10 cellular contexts compared by ENCODE assay signal in genomic region chr1:117058810-117059209, GRCh38. TPM values are rescaled to one million over a fixed set of nuclear protein-coding genes. Genes with fewer than 3 reads are reported as not detected.
A peak's percentile ranks its signal among the peaks of the same experiment; 100 is the strongest.
DNase-seq lines count a peak whose midpoint lies in the region; FAIRE-seq and TF ChIP-seq lines count a peak whose summit lies in the region.
"Had no signal": no experiment of that assay in that cellular context is flagged by ENCODE, and none has a peak within 500 bp of the region (broad histone marks: within the 10 kb centered on the region; RNA-seq: fewer than 3 reads in every experiment).

No MANE protein-coding gene starts in this region.

- H3K27ac ChIP-seq in CD4-positive, alpha-beta memory T cell (ENCODE audit: low read depth, low read length), result peak overlapping the region; percentile 75
- no peak overlapping the region for H3K27ac ChIP-seq in astrocyte (ENCODE audit: low read depth, low read length)

- H3K4me3 ChIP-seq in CD4-positive, alpha-beta memory T cell (ENCODE audit: low read length in 2 of 2), result peak overlapping the region; percentile 77 to 85
- peak overlapping the region; percentile 86 for H3K4me3 ChIP-seq in astrocyte (ENCODE audit: insufficient read depth, low read depth, low read length)

- intact Hi-C loops in CD4-positive, alpha-beta memory T cell (cut with micrococcal nuclease), result loop anchor here (1.0 to 5.0 kb wide), 3 partner anchors 127 to 922 kb away; no protein-coding TSS in a partner anchor

- no peaks in the 10 kb centered on the region for H3K27me3 Mint-ChIP-seq in CD4-positive, alpha-beta memory T cell
- H3K27me3 Mint-ChIP-seq in astrocyte (ENCODE audit: low read depth, unreplicated experiment), result no peaks in the 10 kb centered on the region
- no peaks in the 10 kb centered on the region for H3K27me3 Mint-ChIP-seq in mesothelial cell of epicardium (ENCODE audit: low read depth)

- CTCF ChIA-PET in CD4-positive, alpha-beta memory T cell (lab: Charles Lee; ENCODE audit: partially characterized antibody), result interaction anchor here (1.1 to 12.8 kb wide), 8 partner anchors 10 to 484 kb away, joined by 3 to 160 read pairs (median 8); no protein-coding TSS in a partner anchor

- peaks cover 23 to 42% (median 28%) of the 10 kb centered on the region in 4 donors for H3K4me1 Mint-ChIP-seq in CD4-positive, alpha-beta memory T cell
- H3K4me1 Mint-ChIP-seq in astrocyte (ENCODE audit: low read depth, unreplicated experiment) (peaks cover 18% of the 10 kb centered on the region), mesothelial cell of epicardium (peaks cover 20% of the 10 kb centered on the region)

- H4K20me1 ChIP-seq in astrocyte (ENCODE audit: insufficient read depth, low read length), result no peaks in the 10 kb centered on the region

- no peaks in the 10 kb centered on the region for H3K27me3 ChIP-seq in CD4-positive, alpha-beta memory T cell (ENCODE audit: insufficient read depth, low read length)
- no peaks in the 10 kb centered on the region for H3K27me3 ChIP-seq in astrocyte (ENCODE audit: insufficient read depth, low read length)
- H3K27me3 ChIP-seq: gastrocnemius medialis had no signal

- peak overlapping the region; percentile 79 for H3K9ac ChIP-seq in astrocyte (ENCODE audit: low read length)

- H2AFZ ChIP-seq in astrocyte (ENCODE audit: low read depth, low read length), result no peak overlapping the region

- peaks cover 8% of the 10 kb centered on the region for H3K79me2 ChIP-seq in astrocyte (ENCODE audit: insufficient read depth, low read length)

- no peaks in the 10 kb centered on the region for H3K36me3 ChIP-seq in CD4-positive, alpha-beta memory T cell (ENCODE audit: insufficient read depth, low read length)
- no peaks in the 10 kb centered on the region for H3K36me3 ChIP-seq in astrocyte (ENCODE audit: insufficient read depth, low read length)
- H3K36me3 ChIP-seq: gastrocnemius medialis had no signal

- no peak overlapping the region for H3K27ac Mint-ChIP-seq in CD4-positive, alpha-beta memory T cell
- H3K27ac Mint-ChIP-seq in astrocyte (ENCODE audit: unreplicated experiment) (no peak overlapping the region), mesothelial cell of epicardium (peak overlapping the region; percentile 9)

- in situ Hi-C loops in KBM-7 (cut with MboI; ENCODE audit: low pct_unique_long_range_greater_than_20kb, low sequenced_read_pairs), result no loop called here

- TF ChIP-seq POLR2A in GM12891 (IDR thresholded peaks at IDR 0.05; ENCODE audit: low read depth, low read length), result no peak

- POLR2A ChIA-PET in CD4-positive, alpha-beta memory T cell (lab: Charles Lee; ENCODE audit: partially characterized antibody), result interaction anchor here (0.6 to 5.7 kb wide), 9 partner anchors 13 to 543 kb away, joined by 3 to 58 read pairs (median 7); partner anchors contain the start of gene CD101

- H3K36me3 Mint-ChIP-seq in CD4-positive, alpha-beta memory T cell, result peaks cover 8 to 11% of the 10 kb centered on the region in 2 donors
- H3K36me3 Mint-ChIP-seq in astrocyte (ENCODE audit: low read depth, unreplicated experiment) (no peaks in the 10 kb centered on the region), mesothelial cell of epicardium (no peaks in the 10 kb centered on the region)

- no peaks in the 10 kb centered on the region for H3K9me3 ChIP-seq in CD4-positive, alpha-beta memory T cell (ENCODE audit: control insufficient read depth in 1 of 2, low read length in 2 of 2)
- H3K9me3 ChIP-seq in astrocyte (ENCODE audit: insufficient read depth, low read depth, low read length), result no peaks in the 10 kb centered on the region
- H3K9me3 ChIP-seq: gastrocnemius medialis had no signal

- TF ChIP-seq CTCF in astrocyte (IDR thresholded peaks at IDR 0.05; ENCODE audit: insufficient read depth, low read depth, low read length), result no peak
- TF ChIP-seq CTCF in mesothelial cell of epicardium (IDR thresholded peaks at IDR 0.05; ENCODE audit: unreplicated experiment), result no peak

- peak in 1 of 5 donors; percentile 3 for DNase-seq in CD4-positive, alpha-beta memory T cell
- DNase-seq in KBM-7 (peak; percentile 17), astrocyte (ENCODE audit: low read depth) (no peak), mesothelial cell of epicardium (ENCODE audit: low spot score in 2 of 2, unreplicated experiment in 2 of 2) (no peak), GM12891 (ENCODE audit: insufficient read length, low spot score) (no peak)
- DNase-seq in effector CD4-positive, alpha-beta T cell, result no peak
- DNase-seq in activated CD4-positive, alpha-beta T cell treated with anti-CD3 and anti-CD28 coated beads, Interleukin-2, amount 50 U/mL, for 4 hours, result no peak
- no peak for DNase-seq in stimulated activated CD4-positive, alpha-beta T cell treated with anti-CD3 and anti-CD28 coated beads, Interleukin-4, amount 100 ng/mL, for 1 hour
- DNase-seq: occipital lobe had no signal

- peak overlapping the region; percentile 96 for H3K4me2 ChIP-seq in astrocyte (ENCODE audit: low read length)

- FAIRE-seq in astrocyte (lab: Jason Lieb, UNC) (no peak), GM12891 (lab: Jason Lieb, UNC) (no peak)

- no peaks in the 10 kb centered on the region for H3K9me3 Mint-ChIP-seq in CD4-positive, alpha-beta memory T cell
- H3K9me3 Mint-ChIP-seq in astrocyte (ENCODE audit: unreplicated experiment) (no peaks in the 10 kb centered on the region), mesothelial cell of epicardium (no peaks in the 10 kb centered on the region)

- peak overlapping the region in 1 of 8 donors; percentile 33 for H3K4me3 Mint-ChIP-seq in CD4-positive, alpha-beta memory T cell
- peak overlapping the region; percentile 42 for H3K4me3 Mint-ChIP-seq in astrocyte (ENCODE audit: unreplicated experiment)
- no peak overlapping the region for H3K4me3 Mint-ChIP-seq in mesothelial cell of epicardium

- peaks cover 40% of the 10 kb centered on the region for H3K4me1 ChIP-seq in CD4-positive, alpha-beta memory T cell (ENCODE audit: insufficient read depth, low read length)
- H3K4me1 ChIP-seq in astrocyte (ENCODE audit: insufficient read depth, low read length), result peaks cover 20% of the 10 kb centered on the region

TF ChIP-seq in GM12891, 5 proteins besides CTCF, POLR2A, EP300 and RAD21:
- no peak for TF ChIP-seq POLR2AphosphoS5 (IDR thresholded peaks at IDR 0.05; ENCODE audit: low read depth, low read length)
- TF ChIP-seq SPI1 (IDR thresholded peaks at IDR 0.05; ENCODE audit: low read depth, low read length), result no peak
- TF ChIP-seq TAF1 (IDR thresholded peaks at IDR 0.05; ENCODE audit: low read depth, low read length), result no peak
- TF ChIP-seq POU2F2 (IDR thresholded peaks at IDR 0.05; ENCODE audit: low read depth, low read length), result no peak
- no peak for TF ChIP-seq PAX5 (IDR thresholded peaks at IDR 0.05; ENCODE audit: insufficient read depth, low read length, severe bottlenecking)

RNA-seq across cellular contexts. Expression of gene TTF2, which starts 1.3 kb away (rescaled TPM):
- total RNA-seq in CD4-positive, alpha-beta memory T cell, result 10 to 100 TPM; 26.4 to 29.5 TPM
- 10 to 100 TPM in 1 of 2 donors, 1 to 10 TPM in 1; 5.7 to 14.1 TPM for polyA plus RNA-seq in CD4-positive, alpha-beta memory T cell
- total RNA-seq in astrocyte, result 16.6 and 23.4 TPM in 2 replicates
- 38.4 to 40.6 TPM (median 40.6 TPM) in 3 replicates for total RNA-seq in mesothelial cell of epicardium
- 26.7 TPM for polyA plus RNA-seq in GM12891 (2012; ENCODE audit: low read depth, missing spikeins)

RNA-seq across cellular contexts. Expression of gene CD101, which starts 57.2 kb away (rescaled TPM):
- 1 to 10 TPM; 2.1 to 2.6 TPM for total RNA-seq in CD4-positive, alpha-beta memory T cell
- 1 to 10 TPM; 5.2 to 9.1 TPM for polyA plus RNA-seq in CD4-positive, alpha-beta memory T cell
- total RNA-seq in astrocyte, result 1.6 and 2.6 TPM in 2 replicates
- 3.7 to 5.6 TPM (median 4.1 TPM) in 3 replicates for total RNA-seq in mesothelial cell of epicardium
- polyA plus RNA-seq in GM12891 (2012; ENCODE audit: low read depth, missing spikeins), result 0.59 TPM
